Comparison of ENCODE assay signal across 17 cellular contexts in genomic region chr6:106858653-106859092, GRCh38.
DNase-seq lines count a peak whose midpoint lies in the region; ATAC-seq and TF ChIP-seq lines count a peak whose summit lies in the region.
"Had no signal": no experiment of that assay in that cellular context is flagged by ENCODE, and none has a peak within 500 bp of the region (broad histone marks: within the 10 kb centered on the region; RNA-seq: fewer than 3 reads in every experiment).

No MANE protein-coding gene starts in this region.

- peaks cover 6% of the 10 kb centered on the region for H3K9me3 Mint-ChIP-seq in osteocyte (ENCODE audit: unreplicated experiment)

- ATAC-seq in GM21576 (IDR thresholded peaks at IDR 0.05; ENCODE audit: unreplicated experiment): no peak
- no peak for ATAC-seq in HG03442 (IDR thresholded peaks at IDR 0.05; ENCODE audit: unreplicated experiment)
- no peak for ATAC-seq in GM19455 (IDR thresholded peaks at IDR 0.05; ENCODE audit: unreplicated experiment)
- ATAC-seq: activated T-cell treated with anti-CD3 and anti-CD28 coated beads, Interleukin-2, amount 50 U/mL, for 72 hours; gastroesophageal sphincter had no signal

- no peaks in the 10 kb centered on the region for H3K36me3 Mint-ChIP-seq in osteocyte (ENCODE audit: unreplicated experiment)

- H3K27ac Mint-ChIP-seq in osteocyte (ENCODE audit: unreplicated experiment): no peak overlapping the region
- H3K27ac Mint-ChIP-seq: activated T-cell treated with anti-CD3 and anti-CD28 coated beads, Interleukin-2, amount 50 U/mL, for 72 hours had no signal

- H3K4me3 ChIP-seq in skin epidermis: no peak overlapping the region
- H3K4me3 ChIP-seq: breast epithelium, gastroesophageal sphincter, lung, Peyer's patch, upper lobe of left lung had no signal

- H3K4me3 Mint-ChIP-seq in osteocyte (ENCODE audit: unreplicated experiment): no peak overlapping the region
- H3K4me3 Mint-ChIP-seq: activated T-cell treated with anti-CD3 and anti-CD28 coated beads, Interleukin-2, amount 50 U/mL, for 72 hours had no signal

- DNase-seq in GM04504 (ENCODE audit: low read depth): peak; percentile 75
- peak; percentile 83 for DNase-seq in RPMI7951 (ENCODE audit: low read depth)
- DNase-seq in fibroblast of gingiva (ENCODE audit: low read depth): peak; percentile 4
- DNase-seq in osteocyte (ENCODE audit: extremely low spot score, unreplicated experiment): no peak
- DNase-seq: activated T-cell treated with anti-CD3 and anti-CD28 coated beads, Interleukin-2, amount 50 U/mL, for 72 hours; DMS 273 treated with DMSO at 0.1 percent for 48 hours; NCI-H2081; upper lobe of left lung; WERI-Rb-1 had no signal

- H3K4me1 Mint-ChIP-seq in osteocyte (ENCODE audit: unreplicated experiment): no peaks in the 10 kb centered on the region

- H3K27me3 Mint-ChIP-seq in osteocyte (ENCODE audit: unreplicated experiment): peaks cover 6% of the 10 kb centered on the region

- peak overlapping the region in 12 of 21 experiments; percentile 9 to 69 (median 40) for H3K27ac ChIP-seq in skin epidermis
- H3K27ac ChIP-seq: gastroesophageal sphincter, upper lobe of left lung, WERI-Rb-1 had no signal

- TF ChIP-seq CTCF in osteocyte (IDR thresholded peaks at IDR 0.05): no peak
